ENCODE assay signal across 9 cellular contexts in the genomic region with DNA sequence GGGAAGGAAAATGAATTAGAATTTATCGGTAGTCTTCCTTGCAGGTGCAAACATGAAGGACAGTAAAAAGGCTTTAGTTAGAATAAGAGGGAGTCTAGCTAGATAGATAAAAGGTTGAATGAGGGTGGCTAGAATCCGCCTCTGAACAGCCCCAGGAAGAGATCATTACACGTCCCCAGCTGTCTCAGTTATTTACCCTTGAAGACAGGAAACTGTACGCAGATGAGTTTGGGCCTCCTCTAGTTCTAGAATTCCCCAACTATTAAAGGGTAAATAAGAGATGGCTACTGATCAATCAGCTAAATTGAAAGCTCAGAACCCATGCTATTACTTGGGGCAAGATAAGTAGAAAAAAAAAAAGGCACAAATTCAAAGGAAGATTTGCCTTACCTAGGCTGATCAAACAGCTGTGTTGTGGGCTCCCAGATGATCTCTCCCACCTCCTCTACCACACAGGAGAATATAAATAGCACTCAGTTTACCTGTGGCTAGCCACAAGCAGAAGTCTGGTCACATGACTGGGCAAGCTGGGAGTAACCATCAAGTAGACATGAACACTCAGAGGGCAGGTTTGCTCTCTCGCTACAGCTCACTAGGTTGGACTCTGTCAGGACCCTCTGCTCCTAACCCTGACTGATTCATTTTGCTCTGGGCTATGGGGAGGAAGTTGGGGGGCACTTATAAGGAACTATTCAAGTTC. TPM values are rescaled to one million over a fixed set of nuclear protein-coding genes. Genes with fewer than 3 reads are reported as not detected.
DNase-seq lines count a peak whose midpoint lies in the region; ATAC-seq, FAIRE-seq and TF ChIP-seq lines count a peak whose summit lies in the region.
"Had no signal": no experiment of that assay in that cellular context is flagged by ENCODE, and none has a peak within 500 bp of the region (broad histone marks: within the 10 kb centered on the region; RNA-seq: fewer than 3 reads in every experiment).

No MANE protein-coding gene starts in this region.

- H3K9me3 ChIP-seq in neutrophil, result no peaks in the 10 kb centered on the region
- H3K9me3 ChIP-seq in kidney (ENCODE audit: control insufficient read depth in 1 of 2, low read length in 2 of 2), result no peaks in the 10 kb centered on the region

- FAIRE-seq in kidney (lab: Jason Lieb, UNC), result no peak
- FAIRE-seq: A204.1 had no signal

- H3K4me1 ChIP-seq in neutrophil (ENCODE audit: control insufficient read depth in 1 of 2, insufficient read depth in 1 of 2, low read depth in 1 of 2, low read length in 1 of 2), result peaks cover 38 to 49% of the 10 kb centered on the region in 2 experiments
- peaks cover 5 to 25% of the 10 kb centered on the region in 2 donors for H3K4me1 ChIP-seq in kidney (ENCODE audit: control insufficient read depth in 1 of 2, insufficient read depth in 1 of 2, low read depth in 1 of 2, low read length in 2 of 2)

- TF ChIP-seq CTCF in neutrophil (IDR thresholded peaks at IDR 0.05), result no peak
- no peak for TF ChIP-seq CTCF in kidney (IDR thresholded peaks at IDR 0.05; ENCODE audit: borderline replicate concordance, extremely low read depth, insufficient read depth)
- TF ChIP-seq CTCF in omental fat pad (IDR thresholded peaks at IDR 0.05), result no peak

- DNase-seq in NCI-H2107 treated with DMSO at 0.1 percent for 48 hours (lab: John Stamatoyannopoulos, UW; ENCODE audit: unreplicated experiment) (peak; percentile 19), NCI-H2107 (lab: John Stamatoyannopoulos, UW) (no peak), RPMI8226 (peak; percentile 78), AML-193 (lab: John Stamatoyannopoulos, UW) (no peak), kidney (no peak), omental fat pad (ENCODE audit: low spot score) (no peak)

- H3K9ac ChIP-seq in kidney (ENCODE audit: low read length in 2 of 2), result no peak overlapping the region

- H3K27ac ChIP-seq in neutrophil (peak overlapping the region; percentile 43), kidney (ENCODE audit: low read depth in 2 of 2, low read length in 2 of 2) (peak overlapping the region in 1 of 2 donors; percentile 36)

- H3K36me3 ChIP-seq in neutrophil, result no peaks in the 10 kb centered on the region
- H3K36me3 ChIP-seq in kidney (ENCODE audit: control insufficient read depth in 1 of 2, insufficient read depth in 2 of 2, low read length in 2 of 2), result no peaks in the 10 kb centered on the region

- ATAC-seq in HG02678 (IDR thresholded peaks at IDR 0.05; ENCODE audit: unreplicated experiment), result peak; percentile 65
- ATAC-seq in omental fat pad (ENCODE audit: low FRiP score), result no peak

- no peaks in the 10 kb centered on the region for H3K27me3 ChIP-seq in neutrophil

- H3K4me3 ChIP-seq in neutrophil (ENCODE audit: low read depth in 1 of 2, low read length in 1 of 2) (no peak overlapping the region), kidney (ENCODE audit: low read length in 2 of 2) (no peak overlapping the region)

- intact Hi-C loops in kidney (cut with DNase I), result no loop called here

RNA-seq across cellular contexts. Expression of a gene that starts 17.0 kb away (rescaled TPM):
- total RNA-seq in kidney (12.9 TPM), omental fat pad (10 to 100 TPM in 2 of 4 donors, 1 to 10 TPM in 2; 4.1 to 15.8 (median 10.7) TPM)
- polyA plus RNA-seq in kidney (ENCODE audit: insufficient read depth, low read depth, low replicate concordance), result 11.1 TPM

RNA-seq across cellular contexts. Expression of a gene that starts 39.2 kb away (rescaled TPM):
- 56.6 TPM for total RNA-seq in kidney
- 83.7 TPM for polyA plus RNA-seq in kidney (ENCODE audit: insufficient read depth, low read depth, low replicate concordance)
- total RNA-seq in omental fat pad, result 10 to 100 TPM; 30.6 to 47.8 (median 43.3) TPM

RNA-seq across cellular contexts. Expression of a gene that starts 41.5 kb away (rescaled TPM):
- 76.9 TPM for total RNA-seq in kidney
- 18.4 TPM for polyA plus RNA-seq in kidney (ENCODE audit: insufficient read depth, low read depth, low replicate concordance)
- total RNA-seq in omental fat pad, result 10 to 100 TPM; 19.9 to 32.6 (median 21.0) TPM

Comparison
In these comparisons a context has a peak if more than half of its experiments do, and no peak if none do; other contexts are left out.
1. DNase-seq: peak in NCI-H2107 treated with DMSO at 0.1 percent for 48 hours (single experiment) and RPMI8226 (single experiment); none in NCI-H2107 (single experiment), AML-193 (0 of 2), kidney (single experiment) and omental fat pad (single experiment).